ENCODE assay signal across 11 cellular contexts in the genomic region with DNA sequence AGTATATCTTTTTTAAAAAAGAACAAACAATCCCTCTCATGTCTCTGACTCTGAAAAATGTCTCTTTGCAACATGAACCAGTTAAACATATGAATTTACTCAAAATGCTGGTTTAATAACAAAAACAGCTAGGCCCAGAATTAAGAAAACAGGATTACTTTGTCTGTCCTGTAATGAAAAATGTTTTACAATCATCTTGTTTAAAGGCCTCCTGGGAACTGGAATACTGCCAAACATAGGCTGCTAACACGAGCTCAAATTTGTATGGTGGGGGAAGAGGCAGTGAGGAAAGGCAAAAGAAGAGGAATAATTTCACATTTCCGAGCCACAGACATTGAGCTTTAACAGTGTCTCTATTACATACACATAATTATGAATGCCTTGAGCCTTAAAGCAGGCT.
DNase-seq lines count a peak whose midpoint lies in the region; ATAC-seq and FAIRE-seq lines count a peak whose summit lies in the region.
"Had no signal": no experiment of that assay in that cellular context is flagged by ENCODE, and none has a peak within 500 bp of the region (broad histone marks: within the 10 kb centered on the region; RNA-seq: fewer than 3 reads in every experiment).

No MANE protein-coding gene starts in this region.

- DNase-seq in GM03348 (ENCODE audit: low spot score) = peak; percentile 30
- DNase-seq in NCI-H2171 treated with DMSO at 0.1 percent for 48 hours (lab: John Stamatoyannopoulos, UW) = peak; percentile 83
- peak; percentile 19 for DNase-seq in pons (ENCODE audit: low spot score)
- DNase-seq in GM19240 (ENCODE audit: insufficient read length, low spot score) = no peak
- no peak for DNase-seq in glomerular visceral epithelial cell (ENCODE audit: extremely low spot score)
- no peak for DNase-seq in ecto neural progenitor cell (ENCODE audit: low spot score)
- DNase-seq: activated CD4-positive, alpha-beta T cell treated with anti-CD3 and anti-CD28 coated beads for 36 hours; right cardiac atrium; stimulated activated naive CD4-positive, alpha-beta T cell treated with Interleukin-2 at 50 U/mL for 16 hours had no signal

- no peak for ATAC-seq in GM18502 (IDR thresholded peaks at IDR 0.05; ENCODE audit: poor library complexity, unreplicated experiment)
- ATAC-seq: activated CD4-positive, alpha-beta T cell treated with anti-CD3 and anti-CD28 coated beads for 36 hours had no signal

- FAIRE-seq in endometrium (lab: Jason Lieb, UNC) = peak; percentile 26

Comparison
In these comparisons a context has a peak if more than half of its experiments do, and no peak if none do; other contexts are left out.
1. DNase-seq: peak in GM03348 (single experiment), NCI-H2171 treated with DMSO at 0.1 percent for 48 hours (single experiment) and pons (single experiment); none in GM19240 (single experiment), glomerular visceral epithelial cell (single experiment) and ecto neural progenitor cell (single experiment).